ENCODE assay signal across 8 cellular contexts in genomic region chr16:5033256-5034166, GRCh38. TPM values are rescaled to one million over a fixed set of nuclear protein-coding genes. Genes with fewer than 3 reads are reported as not detected.
A peak's percentile ranks its signal among the peaks of the same experiment; 100 is the strongest.
DNase-seq lines count a peak whose midpoint lies in the region; ATAC-seq and TF ChIP-seq lines count a peak whose summit lies in the region.

A gene with protein sequence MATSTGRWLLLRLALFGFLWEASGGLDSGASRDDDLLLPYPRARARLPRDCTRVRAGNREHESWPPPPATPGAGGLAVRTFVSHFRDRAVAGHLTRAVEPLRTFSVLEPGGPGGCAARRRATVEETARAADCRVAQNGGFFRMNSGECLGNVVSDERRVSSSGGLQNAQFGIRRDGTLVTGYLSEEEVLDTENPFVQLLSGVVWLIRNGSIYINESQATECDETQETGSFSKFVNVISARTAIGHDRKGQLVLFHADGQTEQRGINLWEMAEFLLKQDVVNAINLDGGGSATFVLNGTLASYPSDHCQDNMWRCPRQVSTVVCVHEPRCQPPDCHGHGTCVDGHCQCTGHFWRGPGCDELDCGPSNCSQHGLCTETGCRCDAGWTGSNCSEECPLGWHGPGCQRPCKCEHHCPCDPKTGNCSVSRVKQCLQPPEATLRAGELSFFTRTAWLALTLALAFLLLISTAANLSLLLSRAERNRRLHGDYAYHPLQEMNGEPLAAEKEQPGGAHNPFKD (minus strand): TSS chr16:5033935. CDS start chr16:5033914, 21 bp downstream.

- H3K4me1 ChIP-seq in GM23248 (ENCODE audit: insufficient read depth) (peaks cover 10% of the 10 kb centered on the region), SJCRH30 (no peaks in the 10 kb centered on the region)

- TF ChIP-seq CTCF in foreskin fibroblast (IDR thresholded peaks at IDR 0.05; ENCODE audit: low read depth, low read length) = no peak
- TF ChIP-seq CTCF in neural crest cell (conservative IDR thresholded peaks at IDR 0.05) = no peak

- no peaks in the 10 kb centered on the region for H3K27me3 ChIP-seq in GM23248 (replicated peaks; ENCODE audit: insufficient read depth)
- H3K27me3 ChIP-seq in SJCRH30 = no peaks in the 10 kb centered on the region

- no peaks in the 10 kb centered on the region for H3K36me3 Mint-ChIP-seq in neural crest cell (ENCODE audit: low read depth)

- H3K4me2 ChIP-seq in GM23248 (ENCODE audit: unreplicated experiment) = peak within 1 kb of the TSS; percentile 92

- H3K36me3 ChIP-seq in GM23248 (ENCODE audit: low read depth) (no peaks in the 10 kb centered on the region), SJCRH30 (no peaks in the 10 kb centered on the region)

- H3K9ac ChIP-seq in GM23248 = peak within 1 kb of the TSS; percentile 83

- no peaks in the 10 kb centered on the region for H4K20me1 ChIP-seq in GM23248 (ENCODE audit: insufficient read depth)

- H3K4me3 ChIP-seq in GM23248 (peak within 1 kb of the TSS; percentile 84), SJCRH30 (peak within 1 kb of the TSS; percentile 80), foreskin fibroblast (ENCODE audit: low read depth in 1 of 2, low read length in 2 of 2) (peak within 1 kb of the TSS; percentile 64 to 90)

- no peaks in the 10 kb centered on the region for H3K9me3 Mint-ChIP-seq in neural crest cell
- H3K9me3 Mint-ChIP-seq in stimulated activated naive CD8-positive, alpha-beta T cell treated with anti-CD3 and anti-CD28 coated beads, Interleukin-15, amount 100 ng/mL, for 72 hours = no peaks in the 10 kb centered on the region

- H3K4me1 Mint-ChIP-seq in neural crest cell = peaks cover 28% of the 10 kb centered on the region
- H3K4me1 Mint-ChIP-seq in stimulated activated naive CD8-positive, alpha-beta T cell treated with anti-CD3 and anti-CD28 coated beads, Interleukin-15, amount 100 ng/mL, for 72 hours = peaks cover 37% of the 10 kb centered on the region

- 0 out of 2 replicates have a peak, but pooled peaks cover 4% of the 10 kb centered on the region for H3K79me2 ChIP-seq in GM23248 (ENCODE audit: insufficient read depth)

- H3K27ac ChIP-seq in GM23248 (peak within 1 kb of the TSS; percentile 52), SJCRH30 (peak within 1 kb of the TSS; percentile 18; the same call in 1 of the 2 replicates)

- H3K9me2 ChIP-seq in GM23248 (ENCODE audit: insufficient read depth) = no peaks in the 10 kb centered on the region

- peak within 1 kb of the TSS; percentile 93 for H3K27ac Mint-ChIP-seq in neural crest cell (ENCODE audit: unreplicated experiment)
- H3K27ac Mint-ChIP-seq in stimulated activated naive CD8-positive, alpha-beta T cell treated with anti-CD3 and anti-CD28 coated beads, Interleukin-15, amount 100 ng/mL, for 72 hours = peak within 1 kb of the TSS; percentile 95

- 0% methylated on average over 85 to 88 of the region's 104 CpGs for WGBS in GM23248 (ENCODE audit: low coverage in 1 of 2, low lambda C conversion rate in 2 of 2, missing lambda C conversion rate in 2 of 2), 2 experiments

- in situ Hi-C loops in GM23248 (cut with MboI) = no loop called here

- H2AFZ ChIP-seq in GM23248 = peak within 1 kb of the TSS; percentile 98

- peak; percentile 94 for ATAC-seq in stimulated activated naive CD8-positive, alpha-beta T cell treated with anti-CD3 and anti-CD28 coated beads, Interleukin-15, amount 100 ng/mL, for 72 hours

- H3K4me3 Mint-ChIP-seq in neural crest cell = peak within 1 kb of the TSS; percentile 91
- H3K4me3 Mint-ChIP-seq in stimulated activated naive CD8-positive, alpha-beta T cell treated with anti-CD3 and anti-CD28 coated beads, Interleukin-15, amount 100 ng/mL, for 72 hours = peak within 1 kb of the TSS; percentile 86 to 88

- H3F3A ChIP-seq in GM23248 (ENCODE audit: insufficient read depth) = no peaks in the 10 kb centered on the region

- no peaks in the 10 kb centered on the region for H3K9me3 ChIP-seq in GM23248 (ENCODE audit: low read depth)
- H3K9me3 ChIP-seq in SJCRH30 (replicated peaks) = no peaks in the 10 kb centered on the region

- DNase-seq in EH (ENCODE audit: low read depth) (peak; percentile 84), GM23248 (peak; percentile 94), LHCN-M2 (ENCODE audit: low read depth) (peak; percentile 75), SJCRH30 (peak; percentile 79 to 85), activated gamma-delta T cell treated with Interleukin-2 at 50 U/mL for 16 hours (peak; percentile 80), foreskin fibroblast (peak; percentile 84 to 94), neural crest cell (ENCODE audit: low read depth, low spot score) (peak; percentile 76)
- peak; percentile 74 to 83 for DNase-seq in stimulated activated naive CD8-positive, alpha-beta T cell treated with anti-CD3 and anti-CD28 coated beads, Interleukin-15, amount 100 ng/mL, for 72 hours

- H3K27me3 Mint-ChIP-seq in neural crest cell (ENCODE audit: low read depth) = peaks cover 10% of the 10 kb centered on the region
- no peaks in the 10 kb centered on the region for H3K27me3 Mint-ChIP-seq in stimulated activated naive CD8-positive, alpha-beta T cell treated with anti-CD3 and anti-CD28 coated beads, Interleukin-15, amount 100 ng/mL, for 72 hours

RNA-seq across cellular contexts. Expression of the gene that starts here (rescaled TPM):
- total RNA-seq in GM23248 (2014; rRNA removed; shearing (Covaris generic)) = 33.4 and 61.0 TPM in 2 replicates
- polyA plus RNA-seq in GM23248 (2016; fragmentation: Nextera tagmentation; extraction: Ambion mirVana) = 16.2 and 16.3 TPM in 2 replicates
- total RNA-seq in LHCN-M2 (2014; rRNA removed) = 33.7 and 57.6 TPM in 2 replicates
- polyA plus RNA-seq in LHCN-M2 (2012) = 12.5 TPM
- 6.4 and 8.1 TPM in 2 replicates for total RNA-seq in SJCRH30 (2014; rRNA removed; shearing (Covaris generic))
- total RNA-seq in neural crest cell = 11.0 and 15.3 TPM in 2 replicates

Comparison
In these comparisons a context has a peak if more than half of its experiments do, and no peak if none do; other contexts are left out.
1. Peak in every context shown above with its lines: DNase-seq, ATAC-seq, H3K4me3 ChIP-seq and H3K27ac ChIP-seq.